Comparison of ENCODE assay signal across 9 cellular contexts in the genomic region with DNA sequence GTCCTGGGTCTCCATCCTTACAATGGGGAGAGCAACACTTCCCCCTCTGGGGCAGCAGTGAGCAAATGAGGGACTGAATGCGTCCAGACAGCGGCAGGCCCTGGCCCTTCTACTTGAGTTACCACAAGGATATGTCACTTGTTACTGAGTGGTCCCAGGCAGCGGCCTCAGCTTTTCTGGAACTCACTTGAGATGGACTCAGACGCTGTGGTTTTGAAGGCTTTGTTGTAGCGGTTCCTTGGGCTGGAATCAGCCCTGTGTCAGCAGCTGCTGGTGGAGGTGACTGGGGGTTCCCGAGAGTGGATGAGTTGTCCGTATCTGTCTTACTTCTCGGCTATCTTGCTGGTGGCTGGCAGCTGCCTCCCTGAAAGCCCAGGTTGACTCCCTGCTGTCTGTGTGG.
DNase-seq lines count a peak whose midpoint lies in the region; ATAC-seq and TF ChIP-seq lines count a peak whose summit lies in the region.
"Had no signal": no experiment of that assay in that cellular context is flagged by ENCODE, and none has a peak within 500 bp of the region (broad histone marks: within the 10 kb centered on the region; RNA-seq: fewer than 3 reads in every experiment).

No MANE protein-coding gene starts in this region.

- H4K20me1 ChIP-seq in IMR-90 (ENCODE audit: insufficient read depth, low read length) (peaks cover 3% of the 10 kb centered on the region; the same call in 1 of the 2 replicates), neural progenitor cell (ENCODE audit: low read depth) (no peaks in the 10 kb centered on the region)

- intact Hi-C loops in IMR-90 (cut with micrococcal nuclease) (no loop called here), left colon (cut with DNase I, micrococcal nuclease) (no loop called here)

- H3K4me2 ChIP-seq in IMR-90 (ENCODE audit: low read depth, low read length) (no peak overlapping the region; the same call in 1 of the 2 replicates), neural progenitor cell (no peak overlapping the region)

- peaks cover 9% of the 10 kb centered on the region for H3F3A ChIP-seq in neural progenitor cell (ENCODE audit: low read depth)

- no TSS peak for BruUV-seq in IMR-90 (replicated peaks; lab: Mats Ljungman, UMichigan)

- TF ChIP-seq POLR2A in IMR-90 (IDR thresholded peaks at IDR 0.05; ENCODE audit: low read depth, low read length): no peak

- peak overlapping the region; percentile 43 for H4K5ac ChIP-seq in IMR-90 (ENCODE audit: low read depth, low read length)

- dilution Hi-C loops in IMR-90 (cut with HindIII; ENCODE audit: low sequenced_read_pairs, unreplicated experiment): no loop called here

- H3K4me3 ChIP-seq in IMR-90 (ENCODE audit: insufficient read depth, low read depth, low read length): no peak overlapping the region
- H3K4me3 ChIP-seq in neural progenitor cell: no peak overlapping the region
- H3K4me3 ChIP-seq: SK-N-MC had no signal

- H2BK20ac ChIP-seq in IMR-90 (ENCODE audit: low read depth, low read length): no peak overlapping the region

- H3K27ac Mint-ChIP-seq in activated naive CD8-positive, alpha-beta T cell treated with anti-CD3 and anti-CD28 coated beads, Interleukin-2, amount 50 U/mL, for 24 hours: no peak overlapping the region
- H3K27ac Mint-ChIP-seq in neural progenitor cell: no peak overlapping the region

- peak overlapping the region; percentile 64 for H3K14ac ChIP-seq in IMR-90 (replicated peaks; ENCODE audit: low read depth, low read length)

- peak overlapping the region; percentile 31 for H3K27ac ChIP-seq in IMR-90 (ENCODE audit: insufficient read depth, low read length)
- H3K27ac ChIP-seq in neural progenitor cell: no peak overlapping the region
- no peak overlapping the region for H3K27ac ChIP-seq in caudate nucleus (ENCODE audit: low read depth, low read length)
- H3K27ac ChIP-seq: SK-N-MC had no signal

- peak overlapping the region; percentile 71 for H2BK5ac ChIP-seq in IMR-90 (ENCODE audit: low read depth, low read length, poor library complexity, severe bottlenecking)

- H3K4ac ChIP-seq in IMR-90 (ENCODE audit: low read depth, low read length): peak overlapping the region; percentile 84

- H2AK5ac ChIP-seq in IMR-90 (ENCODE audit: low read depth, low read length): peak overlapping the region; percentile 67

- H3K56ac ChIP-seq in IMR-90 (ENCODE audit: extremely low read depth, insufficient read depth, low read length): no peak overlapping the region

- no peaks in the 10 kb centered on the region for H3K27me3 Mint-ChIP-seq in activated naive CD8-positive, alpha-beta T cell treated with anti-CD3 and anti-CD28 coated beads, Interleukin-2, amount 50 U/mL, for 24 hours
- no peaks in the 10 kb centered on the region for H3K27me3 Mint-ChIP-seq in neural progenitor cell (ENCODE audit: insufficient read depth, low read depth)

- H3K23ac ChIP-seq in IMR-90 (ENCODE audit: low read depth, low read length): peak overlapping the region; percentile 42; the same call in 1 of the 2 replicates

- H3K36me3 Mint-ChIP-seq in activated naive CD8-positive, alpha-beta T cell treated with anti-CD3 and anti-CD28 coated beads, Interleukin-2, amount 50 U/mL, for 24 hours (ENCODE audit: low read depth): peaks cover 6% of the 10 kb centered on the region
- H3K36me3 Mint-ChIP-seq in neural progenitor cell: no peaks in the 10 kb centered on the region

- DNase-seq in GM13977 (ENCODE audit: low spot score) (peak; percentile 42), IMR-90 (peak; percentile 64), neural progenitor cell (ENCODE audit: low spot score) (peak; percentile 28), caudate nucleus (lab: John Stamatoyannopoulos, UW) (no peak), left colon (no peak), GM13976 (ENCODE audit: low spot score) (no peak)
- DNase-seq in activated naive CD8-positive, alpha-beta T cell treated with anti-CD3 and anti-CD28 coated beads, Interleukin-2, amount 50 U/mL, for 24 hours: no peak

- ATAC-seq in IMR-90 (ENCODE audit: low read depth): no peak
- ATAC-seq in activated naive CD8-positive, alpha-beta T cell treated with anti-CD3 and anti-CD28 coated beads, Interleukin-2, amount 50 U/mL, for 24 hours: peak; percentile 60
- ATAC-seq in left colon: no peak
- no peak for ATAC-seq in HG03097 (IDR thresholded peaks at IDR 0.05; ENCODE audit: low FRiP score, unreplicated experiment)

- H2AFZ ChIP-seq in IMR-90 (replicated peaks; ENCODE audit: low read length, poor library complexity) (peak overlapping the region; percentile 52), neural progenitor cell (replicated peaks) (peak overlapping the region; percentile 48)

- H2BK120ac ChIP-seq in IMR-90 (ENCODE audit: low read depth, low read length): peak overlapping the region; percentile 60; the same call in 1 of the 2 replicates

- no peaks in the 10 kb centered on the region for H3K9me3 ChIP-seq in IMR-90 (ENCODE audit: control insufficient read depth, insufficient read depth, low read length)
- H3K9me3 ChIP-seq in neural progenitor cell (ENCODE audit: low read depth): no peaks in the 10 kb centered on the region

- peak overlapping the region; percentile 78 for H2AK9ac ChIP-seq in IMR-90 (replicated peaks; ENCODE audit: low read depth, low read length, poor library complexity)

- no peak overlapping the region for H3K9ac ChIP-seq in IMR-90 (ENCODE audit: low read depth, low read length)
- no peak overlapping the region for H3K9ac ChIP-seq in neural progenitor cell

- CTCF ChIA-PET in IMR-90 (lab: Yijun Ruan, JAX): no interaction called here

- H3K9me1 ChIP-seq in IMR-90 (ENCODE audit: insufficient read depth, low read length): peaks cover 43% of the 10 kb centered on the region

- H3K79me1 ChIP-seq in IMR-90 (ENCODE audit: low read depth in 1 of 2, low read length in 2 of 2): peaks cover 30 to 89% of the 10 kb centered on the region in 2 experiments

- no peaks in the 10 kb centered on the region for H3K27me3 ChIP-seq in IMR-90 (ENCODE audit: control insufficient read depth, insufficient read depth, low read length)
- H3K27me3 ChIP-seq in neural progenitor cell: no peaks in the 10 kb centered on the region

- H3K4me3 Mint-ChIP-seq in activated naive CD8-positive, alpha-beta T cell treated with anti-CD3 and anti-CD28 coated beads, Interleukin-2, amount 50 U/mL, for 24 hours: no peak overlapping the region
- no peak overlapping the region for H3K4me3 Mint-ChIP-seq in neural progenitor cell

- H3K79me2 ChIP-seq in neural progenitor cell (ENCODE audit: low read depth): no peaks in the 10 kb centered on the region

- peaks cover 8% of the 10 kb centered on the region; the same call in 1 of the 2 replicates for H3K36me3 ChIP-seq in IMR-90 (ENCODE audit: control insufficient read depth, insufficient read depth, low read length)
- no peaks in the 10 kb centered on the region for H3K36me3 ChIP-seq in neural progenitor cell

- no peak for TF ChIP-seq CTCF in GM13977 (IDR thresholded peaks at IDR 0.05; ENCODE audit: extremely low read depth, insufficient read depth, missing control alignments)
- TF ChIP-seq CTCF in IMR-90 (conservative IDR thresholded peaks at IDR 0.05; ENCODE audit: low read depth, low read length): no peak
- TF ChIP-seq CTCF in neural progenitor cell (IDR thresholded peaks at IDR 0.05): no peak
- TF ChIP-seq CTCF in GM13976 (IDR thresholded peaks at IDR 0.05; ENCODE audit: borderline replicate concordance, control extremely low read depth, extremely low read depth, insufficient read depth, missing control alignments): no peak

- peak overlapping the region; percentile 59 for H4K91ac ChIP-seq in IMR-90 (ENCODE audit: insufficient read depth, low read depth, low read length)

- H3K4me1 ChIP-seq in IMR-90 (ENCODE audit: control insufficient read depth, insufficient read depth, low read length) (peaks cover 36% of the 10 kb centered on the region), neural progenitor cell (peaks cover 27% of the 10 kb centered on the region)

- no peaks in the 10 kb centered on the region for H3K9me3 Mint-ChIP-seq in activated naive CD8-positive, alpha-beta T cell treated with anti-CD3 and anti-CD28 coated beads, Interleukin-2, amount 50 U/mL, for 24 hours
- H3K9me3 Mint-ChIP-seq in neural progenitor cell: no peaks in the 10 kb centered on the region

- H3K4me1 Mint-ChIP-seq in activated naive CD8-positive, alpha-beta T cell treated with anti-CD3 and anti-CD28 coated beads, Interleukin-2, amount 50 U/mL, for 24 hours: peaks cover 44% of the 10 kb centered on the region
- peaks cover 25% of the 10 kb centered on the region for H3K4me1 Mint-ChIP-seq in neural progenitor cell

- no peak overlapping the region for H3K18ac ChIP-seq in IMR-90 (ENCODE audit: low read depth, low read length)

- in situ Hi-C loops in GM13977 (cut with MboI; ENCODE audit: low pct_unique_long_range_greater_than_20kb, low sequenced_read_pairs, unreplicated experiment): no loop called here
- in situ Hi-C loops in IMR-90 (cut with MboI; ENCODE audit: low sequenced_read_pairs): no loop called here
- in situ Hi-C loops in GM13976 (cut with MboI; ENCODE audit: low sequenced_read_pairs, unreplicated experiment): no loop called here

- TF ChIP-seq RAD21 in IMR-90 (IDR thresholded peaks at IDR 0.05; ENCODE audit: low read length): no peak

- no CpG with 5 or more reads among the region's 8 CpGs for WGBS in IMR-90 (ENCODE audit: extremely low coverage in 2 of 2, insufficient read length in 1 of 2), 2 experiments

- no peak overlapping the region for H2BK15ac ChIP-seq in IMR-90 (ENCODE audit: low read depth, low read length)

- H4K8ac ChIP-seq in IMR-90 (ENCODE audit: low read depth in 2 of 2, low read length in 2 of 2): peak overlapping the region; percentile 16 to 71; a peak in 2 of 4 replicates

- POLR2A ChIA-PET in IMR-90 (lab: Charles Lee; ENCODE audit: unreplicated experiment): no interaction called here

TF ChIP-seq in IMR-90, 13 proteins besides CTCF, POLR2A, EP300 and RAD21 (continues in another document):
- TF ChIP-seq SMC3 (IDR thresholded peaks at IDR 0.05; ENCODE audit: low read depth, low read length): no peak
- TF ChIP-seq MXI1 (IDR thresholded peaks at IDR 0.05; ENCODE audit: borderline replicate concordance, low read depth, low read length): no peak
- TF ChIP-seq MAZ (IDR thresholded peaks at IDR 0.05; ENCODE audit: borderline replicate concordance, low read depth, low read length): no peak
- TF ChIP-seq, protein P1, sequence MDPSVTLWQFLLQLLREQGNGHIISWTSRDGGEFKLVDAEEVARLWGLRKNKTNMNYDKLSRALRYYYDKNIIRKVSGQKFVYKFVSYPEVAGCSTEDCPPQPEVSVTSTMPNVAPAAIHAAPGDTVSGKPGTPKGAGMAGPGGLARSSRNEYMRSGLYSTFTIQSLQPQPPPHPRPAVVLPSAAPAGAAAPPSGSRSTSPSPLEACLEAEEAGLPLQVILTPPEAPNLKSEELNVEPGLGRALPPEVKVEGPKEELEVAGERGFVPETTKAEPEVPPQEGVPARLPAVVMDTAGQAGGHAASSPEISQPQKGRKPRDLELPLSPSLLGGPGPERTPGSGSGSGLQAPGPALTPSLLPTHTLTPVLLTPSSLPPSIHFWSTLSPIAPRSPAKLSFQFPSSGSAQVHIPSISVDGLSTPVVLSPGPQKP (IDR thresholded peaks at IDR 0.05; ENCODE audit: borderline replicate concordance, low read depth, low read length): no peak
- no peak for TF ChIP-seq MAFK (IDR thresholded peaks at IDR 0.05; ENCODE audit: low read depth, low read length)
- TF ChIP-seq CEBPB (IDR thresholded peaks at IDR 0.05; ENCODE audit: low read depth, low read length): no peak
- TF ChIP-seq BHLHE40 (IDR thresholded peaks at IDR 0.05; ENCODE audit: low read depth, low read length): no peak

Comparison
In these comparisons a context has a peak if more than half of its experiments do, and no peak if none do; other contexts are left out.
1. DNase-seq: peak in GM13977 (single experiment), IMR-90 (single experiment) and neural progenitor cell (single experiment); none in activated naive CD8-positive, alpha-beta T cell treated with anti-CD3 and anti-CD28 coated beads, Interleukin-2, amount 50 U/mL, for 24 hours (single experiment), caudate nucleus (0 of 61), left colon (0 of 2) and GM13976 (single experiment).